ENCODE assay signal across 8 cellular contexts in genomic region chr4:186725422-186726149, GRCh38. TPM values are rescaled to one million over a fixed set of nuclear protein-coding genes. Genes with fewer than 3 reads are reported as not detected.
A peak's percentile ranks its signal among the peaks of the same experiment; 100 is the strongest.
DNase-seq lines count a peak whose midpoint lies in the region; ATAC-seq and TF ChIP-seq lines count a peak whose summit lies in the region.

No MANE protein-coding gene starts in this region.

- H3K9me3 Mint-ChIP-seq in activated naive CD4-positive, alpha-beta T cell treated with anti-CD3 and anti-CD28 coated beads for 36 hours = no peaks in the 10 kb centered on the region
- H3K9me3 Mint-ChIP-seq in stimulated activated naive CD8-positive, alpha-beta T cell treated with anti-CD3 and anti-CD28 coated beads, Interleukin-15, amount 100 ng/mL, for 72 hours = no peaks in the 10 kb centered on the region

- peak; percentile 81 for TF ChIP-seq CTCF in choroid plexus epithelial cell (conservative IDR thresholded peaks at IDR 0.05; ENCODE audit: low read depth, low read length)

- H3K4me3 ChIP-seq in choroid plexus epithelial cell (ENCODE audit: low read depth, low read length) = peak overlapping the region; percentile 65

- peak; percentile 64 for ATAC-seq in stimulated activated naive CD8-positive, alpha-beta T cell treated with anti-CD3 and anti-CD28 coated beads, Interleukin-15, amount 100 ng/mL, for 72 hours
- no peak for ATAC-seq in HG02798 (IDR thresholded peaks at IDR 0.05; ENCODE audit: poor library complexity, unreplicated experiment)

- CTCF ChIA-PET in activated naive CD4-positive, alpha-beta T cell treated with anti-CD3 and anti-CD28 coated beads for 36 hours (lab: Charles Lee) = interaction anchor here (0.6 kb wide), 1 partner anchor 174 kb away, joined by 3 read pairs; no protein-coding TSS in a partner anchor

- no peaks in the 10 kb centered on the region for H3K36me3 Mint-ChIP-seq in activated naive CD4-positive, alpha-beta T cell treated with anti-CD3 and anti-CD28 coated beads for 36 hours (ENCODE audit: low read depth)

- H3K4me3 Mint-ChIP-seq in activated naive CD4-positive, alpha-beta T cell treated with anti-CD3 and anti-CD28 coated beads for 36 hours = peak overlapping the region; percentile 48
- no peak overlapping the region for H3K4me3 Mint-ChIP-seq in stimulated activated naive CD8-positive, alpha-beta T cell treated with anti-CD3 and anti-CD28 coated beads, Interleukin-15, amount 100 ng/mL, for 72 hours

- H3K4me1 Mint-ChIP-seq in activated naive CD4-positive, alpha-beta T cell treated with anti-CD3 and anti-CD28 coated beads for 36 hours (ENCODE audit: low read depth) = peaks cover 21% of the 10 kb centered on the region
- H3K4me1 Mint-ChIP-seq in stimulated activated naive CD8-positive, alpha-beta T cell treated with anti-CD3 and anti-CD28 coated beads, Interleukin-15, amount 100 ng/mL, for 72 hours = peaks cover 11% of the 10 kb centered on the region

- intact Hi-C loops in activated naive CD4-positive, alpha-beta T cell treated with anti-CD3 and anti-CD28 coated beads for 36 hours (cut with micrococcal nuclease) = loop anchor here (10.0 kb wide), 1 partner anchor 879 kb away; no protein-coding TSS in a partner anchor

- no peak overlapping the region for H3K27ac Mint-ChIP-seq in activated naive CD4-positive, alpha-beta T cell treated with anti-CD3 and anti-CD28 coated beads for 36 hours
- H3K27ac Mint-ChIP-seq in stimulated activated naive CD8-positive, alpha-beta T cell treated with anti-CD3 and anti-CD28 coated beads, Interleukin-15, amount 100 ng/mL, for 72 hours = no peak overlapping the region

- peak; percentile 48 for DNase-seq in activated naive CD4-positive, alpha-beta T cell treated with anti-CD3 and anti-CD28 coated beads for 36 hours
- DNase-seq in activated naive CD4-positive, alpha-beta T cell (lab: John Stamatoyannopoulos, UW) = no peak
- DNase-seq in NCI-H748 (lab: John Stamatoyannopoulos, UW; ENCODE audit: unreplicated experiment) (peak; percentile 71), choroid plexus epithelial cell (ENCODE audit: low read depth) (peak; percentile 93), kidney tubule cell (ENCODE audit: low spot score) (peak; percentile 87), NCI-H187 (lab: John Stamatoyannopoulos, UW) (no peak)
- DNase-seq in stimulated activated naive CD8-positive, alpha-beta T cell treated with anti-CD3 and anti-CD28 coated beads, Interleukin-15, amount 100 ng/mL, for 72 hours = peak; percentile 17 to 26

- H3K27me3 Mint-ChIP-seq in activated naive CD4-positive, alpha-beta T cell treated with anti-CD3 and anti-CD28 coated beads for 36 hours (ENCODE audit: low read depth) = peaks cover 60% of the 10 kb centered on the region
- peaks cover 77% of the 10 kb centered on the region for H3K27me3 Mint-ChIP-seq in stimulated activated naive CD8-positive, alpha-beta T cell treated with anti-CD3 and anti-CD28 coated beads, Interleukin-15, amount 100 ng/mL, for 72 hours

RNA-seq across cellular contexts. Expression of gene FAT1, which starts 1.9 kb away (rescaled TPM):
- total RNA-seq in activated naive CD4-positive, alpha-beta T cell treated with anti-CD3 and anti-CD28 coated beads for 36 hours = under 1 TPM; 0.02 to 0.43 TPM

Comparison
In these comparisons a context has a peak if more than half of its experiments do, and no peak if none do; other contexts are left out.
1. DNase-seq: peak in activated naive CD4-positive, alpha-beta T cell treated with anti-CD3 and anti-CD28 coated beads for 36 hours (single experiment), NCI-H748 (single experiment), choroid plexus epithelial cell (single experiment), kidney tubule cell (single experiment) and stimulated activated naive CD8-positive, alpha-beta T cell treated with anti-CD3 and anti-CD28 coated beads, Interleukin-15, amount 100 ng/mL, for 72 hours (2 of 2); none in activated naive CD4-positive, alpha-beta T cell (0 of 4) and NCI-H187 (0 of 2).